ENCODE assay signal across 8 cellular contexts in genomic region chr10:34319197-34319846, GRCh38.
A peak's percentile ranks its signal among the peaks of the same experiment; 100 is the strongest.
DNase-seq lines count a peak whose midpoint lies in the region; ATAC-seq, FAIRE-seq and TF ChIP-seq lines count a peak whose summit lies in the region.

No MANE protein-coding gene starts in this region.

- 62% methylated on average over 6 of the region's 6 CpGs for WGBS in A549 (ENCODE audit: missing lambda C conversion rate)

- CTCF ChIA-PET in A549 (lab: Yijun Ruan, JAX) = interaction anchor here (0.7 to 3.2 kb wide), 4 partner anchors 9 to 319 kb away, joined by 3 to 19 read pairs (median 3); no protein-coding TSS in a partner anchor

- DNase-seq in A549 (ENCODE audit: low read depth in 1 of 2, low spot score in 1 of 2) (peak in 1 of 2 experiments; percentile 20), HTR-8/SVneo (ENCODE audit: insufficient read length, low spot score) (peak; percentile 20), RKO (ENCODE audit: low spot score) (peak; percentile 16), foreskin melanocyte (peak; percentile 7), AML-193 (lab: John Stamatoyannopoulos, UW) (no peak), natural killer cell (no peak), nephron progenitor cell (no peak)
- DNase-seq in stimulated activated CD4-positive, alpha-beta T cell treated with anti-CD3 and anti-CD28 coated beads, Interleukin-4, amount 100 ng/mL, for 24 hours = no peak

- H3K4me3 ChIP-seq in A549 = no peak overlapping the region

- ATAC-seq in A549 = peak in 1 of 2 experiments; percentile 67; a peak in 4 of 6 replicates
- ATAC-seq in natural killer cell = no peak

- H3K4me2 ChIP-seq in A549 = peak overlapping the region; percentile 27

- H3K27ac ChIP-seq in A549 = peak overlapping the region; percentile 16 to 58; a peak in 4 of 6 replicates

- no peak overlapping the region for H3K27ac Mint-ChIP-seq in natural killer cell
- no peak overlapping the region for H3K27ac Mint-ChIP-seq in nephron progenitor cell

- no peak for TF ChIP-seq EP300 in A549 (IDR thresholded peaks at IDR 0.05)

- intact Hi-C loops in natural killer cell (cut with micrococcal nuclease) = no loop called here

- H3K27me3 Mint-ChIP-seq in natural killer cell (ENCODE audit: low read depth in 2 of 2) (no peaks in the 10 kb centered on the region), nephron progenitor cell (ENCODE audit: low read depth, poor library complexity) (no peaks in the 10 kb centered on the region)

- POLR2A ChIA-PET in A549 (lab: Yijun Ruan, JAX) = interaction anchor here (0.5 to 1.4 kb wide), 3 partner anchors 22 to 390 kb away, joined by 3 to 4 read pairs (median 3); no protein-coding TSS in a partner anchor

- H3K4me1 ChIP-seq in A549 = peaks cover 45% of the 10 kb centered on the region

- H3K9me3 ChIP-seq in A549 = no peaks in the 10 kb centered on the region

- H3K4me3 Mint-ChIP-seq in natural killer cell = no peak overlapping the region
- H3K4me3 Mint-ChIP-seq in nephron progenitor cell = no peak overlapping the region

- H3K9me3 Mint-ChIP-seq in natural killer cell = no peaks in the 10 kb centered on the region
- H3K9me3 Mint-ChIP-seq in nephron progenitor cell = no peaks in the 10 kb centered on the region

- TF ChIP-seq CTCF in A549 (IDR thresholded peaks at IDR 0.05) = no peak
- no peak for TF ChIP-seq CTCF in natural killer cell (IDR thresholded peaks at IDR 0.05)
- TF ChIP-seq CTCF in nephron progenitor cell (IDR thresholded peaks at IDR 0.05) = no peak

- H3K4me1 Mint-ChIP-seq in natural killer cell (peaks cover 6 to 9% of the 10 kb centered on the region in 2 donors), nephron progenitor cell (peaks cover 29% of the 10 kb centered on the region)

- TF ChIP-seq RAD21 in A549 (conservative IDR thresholded peaks at IDR 0.05 in 1 of 2, IDR thresholded peaks at IDR 0.05 in 1 of 2) = no peak

- no peak for FAIRE-seq in A549 (lab: Jason Lieb, UNC)
- no peak for FAIRE-seq in HTR-8/SVneo (lab: Jason Lieb, UNC)

- H3K36me3 Mint-ChIP-seq in natural killer cell (no peaks in the 10 kb centered on the region), nephron progenitor cell (ENCODE audit: low read depth) (peaks cover 31% of the 10 kb centered on the region)

- TF ChIP-seq POLR2A in A549 (IDR thresholded peaks at IDR 0.05; ENCODE audit: low read length) = no peak

TF ChIP-seq in A549, 52 proteins besides CTCF, POLR2A, EP300 and RAD21:
- TF ChIP-seq CEBPB (IDR thresholded peaks at IDR 0.05) = peak; percentile 29 to 40; a peak in 2 of 4 replicates
- no peak for TF ChIP-seq PHF8 (IDR thresholded peaks at IDR 0.05; ENCODE audit: borderline replicate concordance, low read depth)

Comparison
In these comparisons a context has a peak if more than half of its experiments do, and no peak if none do; other contexts are left out.
1. DNase-seq: peak in HTR-8/SVneo (single experiment), RKO (single experiment) and foreskin melanocyte (single experiment); none in stimulated activated CD4-positive, alpha-beta T cell treated with anti-CD3 and anti-CD28 coated beads, Interleukin-4, amount 100 ng/mL, for 24 hours (single experiment), AML-193 (0 of 2), natural killer cell (single experiment) and nephron progenitor cell (single experiment).